ENCODE assay signal across 27 cellular contexts in the genomic region with DNA sequence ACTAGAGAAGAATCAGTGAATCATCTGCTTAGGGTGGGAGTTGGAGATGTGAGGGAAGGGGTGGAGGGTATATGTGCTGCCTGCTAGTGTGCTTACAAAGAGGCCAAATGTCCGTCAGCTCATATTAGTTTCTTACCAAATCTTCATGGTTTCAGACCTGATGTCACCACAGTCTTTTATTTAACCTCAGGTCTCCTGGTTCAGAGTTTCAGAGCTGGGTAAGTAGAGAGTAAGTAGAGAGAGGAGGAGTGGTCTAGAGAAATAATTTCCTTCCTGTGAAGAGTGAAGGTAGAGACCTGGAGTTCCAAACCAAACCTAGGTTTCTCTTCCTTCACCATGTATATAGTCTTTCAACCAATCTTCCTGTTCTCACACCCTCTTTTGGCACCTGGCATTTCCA. TPM values are rescaled to one million over a fixed set of nuclear protein-coding genes. Genes with fewer than 3 reads are reported as not detected.
"Had no signal": no experiment of that assay in that cellular context is flagged by ENCODE, and none has a peak within 500 bp of the region (broad histone marks: within the 10 kb centered on the region; RNA-seq: fewer than 3 reads in every experiment).

No MANE protein-coding gene starts in this region.

- H3K9me3 Mint-ChIP-seq: activated naive CD4-positive, alpha-beta T cell treated with anti-CD3 and anti-CD28 coated beads for 36 hours; activated naive CD8-positive, alpha-beta T cell treated with anti-CD3 and anti-CD28 coated beads, Interleukin-2, amount 10 ng/mL, durations not matched to agents 7 days and 5 days; naive thymus-derived CD8-positive, alpha-beta T cell; neural progenitor cell; type B pancreatic cell had no signal

- H3K4me1 Mint-ChIP-seq: activated naive CD8-positive, alpha-beta T cell treated with anti-CD3 and anti-CD28 coated beads, Interleukin-2, amount 10 ng/mL, durations not matched to agents 7 days and 5 days; naive thymus-derived CD8-positive, alpha-beta T cell; neural progenitor cell had no signal

- H3K4me1 ChIP-seq: gastroesophageal sphincter, left ventricle myocardium inferior, neural progenitor cell, testis, vagina had no signal

- H3K4me3 Mint-ChIP-seq: activated naive CD4-positive, alpha-beta T cell treated with anti-CD3 and anti-CD28 coated beads for 36 hours; activated naive CD8-positive, alpha-beta T cell treated with anti-CD3 and anti-CD28 coated beads, Interleukin-2, amount 10 ng/mL, durations not matched to agents 7 days and 5 days; mesothelial cell of epicardium; naive thymus-derived CD8-positive, alpha-beta T cell; neural progenitor cell; type B pancreatic cell had no signal

- H3K36me3 Mint-ChIP-seq: activated naive CD8-positive, alpha-beta T cell treated with anti-CD3 and anti-CD28 coated beads, Interleukin-2, amount 10 ng/mL, durations not matched to agents 7 days and 5 days; naive thymus-derived CD8-positive, alpha-beta T cell; neural progenitor cell; type B pancreatic cell had no signal

- H3K4me2 ChIP-seq: neural progenitor cell had no signal

- DNase-seq: activated CD4-positive, alpha-beta T cell treated with anti-CD3 and anti-CD28 coated beads for 4 hours; activated CD4-positive, alpha-beta T cell treated with anti-CD3 and anti-CD28 coated beads, Interleukin-2, amount 50 U/mL, for 48 hours; activated CD4-positive, CD25-positive, alpha-beta regulatory T cell; activated CD8-positive, alpha-beta memory T cell treated with anti-CD3 and anti-CD28 coated beads, Interleukin-2, amount 50 U/mL, for 48 hours; activated effector memory CD4-positive, alpha-beta T cell treated with Interleukin-2 at 50 U/mL for 16 hours; activated naive CD4-positive, alpha-beta T cell treated with anti-CD3 and anti-CD28 coated beads for 36 hours; activated naive CD8-positive, alpha-beta T cell treated with anti-CD3 and anti-CD28 coated beads, Interleukin-2, amount 10 ng/mL, durations not matched to agents 7 days and 5 days; activated T-cell treated with anti-CD3 and anti-CD28 coated beads, Interleukin-2, amount 50 U/mL, for 48 hours; amniotic stem cell; cerebellar nuclear complex; cortex of kidney; head of caudate nucleus; hypothalamus; left ventricle myocardium inferior; naive thymus-derived CD8-positive, alpha-beta T cell; small intestine; stimulated activated CD4-positive, alpha-beta T cell treated with anti-CD3 and anti-CD28 coated beads, Interleukin-2, amount 100 ng/mL, for 24 hours; stimulated activated naive CD4-positive, alpha-beta T cell; testis had no signal

- H3K27me3 Mint-ChIP-seq: type B pancreatic cell had no signal

- H3K36me3 ChIP-seq: gastroesophageal sphincter, left ventricle myocardium inferior, neural progenitor cell, vagina had no signal

- H3K27ac ChIP-seq: epithelial cell of prostate, gastroesophageal sphincter, left ventricle myocardium inferior, neural progenitor cell, testis, vagina had no signal

- FAIRE-seq: bronchial epithelial cell had no signal

- H3K27ac Mint-ChIP-seq: activated naive CD4-positive, alpha-beta T cell treated with anti-CD3 and anti-CD28 coated beads for 36 hours; activated naive CD8-positive, alpha-beta T cell treated with anti-CD3 and anti-CD28 coated beads, Interleukin-2, amount 10 ng/mL, durations not matched to agents 7 days and 5 days; mesothelial cell of epicardium; naive thymus-derived CD8-positive, alpha-beta T cell; neural progenitor cell; type B pancreatic cell had no signal

- H3K9ac ChIP-seq: neural progenitor cell had no signal

- H3K9me3 ChIP-seq: gastroesophageal sphincter, left ventricle myocardium inferior, testis, vagina had no signal

- H3K27me3 ChIP-seq: gastroesophageal sphincter, neural progenitor cell, testis, vagina had no signal

- H3K4me3 ChIP-seq: gastroesophageal sphincter, left ventricle myocardium inferior, neural progenitor cell, testis, vagina had no signal

- H2AFZ ChIP-seq: neural progenitor cell had no signal

- ATAC-seq: gastroesophageal sphincter; naive thymus-derived CD8-positive, alpha-beta T cell; sciatic nerve had no signal

RNA-seq across cellular contexts. Expression of gene P2RY1, which starts 17.5 kb away (rescaled TPM):
- total RNA-seq: naive thymus-derived CD8-positive, alpha-beta T cell had no signal
